1 cellular context compared by ENCODE assay signal in the genomic region with DNA sequence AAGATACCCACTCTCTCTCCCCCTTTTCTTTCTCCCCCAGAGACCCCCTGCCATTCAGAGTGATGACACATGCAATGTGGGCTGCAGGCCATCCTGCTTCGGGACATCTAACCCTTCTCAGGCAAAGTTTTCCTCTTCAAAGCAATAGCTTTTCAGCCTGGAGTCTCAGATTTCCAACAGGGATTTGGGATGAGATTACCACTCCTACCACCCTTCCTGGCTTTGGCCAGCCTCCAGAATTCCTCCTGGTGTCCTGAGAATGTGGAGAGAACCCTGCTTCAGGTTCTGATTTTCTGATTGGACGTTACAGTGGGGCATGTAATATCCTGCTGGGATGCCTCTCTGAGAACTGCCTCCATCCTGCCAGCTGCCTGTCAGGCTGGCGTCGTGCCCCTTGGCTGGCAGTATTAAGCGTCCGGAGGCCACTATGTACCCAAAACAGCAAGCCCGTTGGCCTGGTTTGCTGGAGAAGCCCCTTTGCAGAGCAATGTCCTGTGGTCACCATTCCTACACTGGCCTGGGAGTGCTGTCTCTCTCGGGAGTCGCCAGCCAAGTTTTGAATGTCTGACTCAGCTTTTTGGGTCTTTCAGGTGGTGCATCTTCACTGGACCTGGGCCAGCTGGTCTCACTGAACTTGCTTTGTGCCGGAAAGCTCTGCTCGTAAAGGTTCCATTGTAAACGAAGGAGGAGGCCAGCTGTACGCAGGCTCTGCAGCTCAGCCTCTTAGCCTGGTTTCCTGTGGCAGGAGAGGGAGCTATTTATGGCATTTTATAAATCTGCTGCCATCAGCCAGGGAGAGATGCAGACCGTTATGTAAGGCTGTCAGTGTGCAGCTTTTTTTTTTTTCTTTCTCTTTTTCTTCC.
TF ChIP-seq lines count a peak whose summit lies in the region.

No MANE protein-coding gene starts in this region.

TF ChIP-seq in HEK293, 187 proteins besides CTCF, POLR2A, EP300 and RAD21 (continued from another document and continues in another):
- TF ChIP-seq, protein P1, sequence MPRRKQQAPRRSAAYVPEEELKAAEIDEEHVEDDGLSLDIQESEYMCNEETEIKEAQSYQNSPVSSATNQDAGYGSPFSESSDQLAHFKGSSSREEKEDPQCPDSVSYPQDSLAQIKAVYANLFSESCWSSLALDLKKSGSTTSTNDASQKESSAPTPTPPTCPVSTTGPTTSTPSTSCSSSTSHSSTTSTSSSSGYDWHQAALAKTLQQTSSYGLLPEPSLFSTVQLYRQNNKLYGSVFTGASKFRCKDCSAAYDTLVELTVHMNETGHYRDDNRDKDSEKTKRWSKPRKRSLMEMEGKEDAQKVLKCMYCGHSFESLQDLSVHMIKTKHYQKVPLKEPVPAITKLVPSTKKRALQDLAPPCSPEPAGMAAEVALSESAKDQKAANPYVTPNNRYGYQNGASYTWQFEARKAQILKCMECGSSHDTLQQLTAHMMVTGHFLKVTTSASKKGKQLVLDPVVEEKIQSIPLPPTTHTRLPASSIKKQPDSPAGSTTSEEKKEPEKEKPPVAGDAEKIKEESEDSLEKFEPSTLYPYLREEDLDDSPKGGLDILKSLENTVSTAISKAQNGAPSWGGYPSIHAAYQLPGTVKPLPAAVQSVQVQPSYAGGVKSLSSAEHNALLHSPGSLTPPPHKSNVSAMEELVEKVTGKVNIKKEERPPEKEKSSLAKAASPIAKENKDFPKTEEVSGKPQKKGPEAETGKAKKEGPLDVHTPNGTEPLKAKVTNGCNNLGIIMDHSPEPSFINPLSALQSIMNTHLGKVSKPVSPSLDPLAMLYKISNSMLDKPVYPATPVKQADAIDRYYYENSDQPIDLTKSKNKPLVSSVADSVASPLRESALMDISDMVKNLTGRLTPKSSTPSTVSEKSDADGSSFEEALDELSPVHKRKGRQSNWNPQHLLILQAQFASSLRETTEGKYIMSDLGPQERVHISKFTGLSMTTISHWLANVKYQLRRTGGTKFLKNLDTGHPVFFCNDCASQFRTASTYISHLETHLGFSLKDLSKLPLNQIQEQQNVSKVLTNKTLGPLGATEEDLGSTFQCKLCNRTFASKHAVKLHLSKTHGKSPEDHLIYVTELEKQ (tag by site-specific recombination; IDR thresholded peaks at IDR 0.05; ENCODE audit: borderline replicate concordance) = no peak
- TF ChIP-seq, protein P2, sequence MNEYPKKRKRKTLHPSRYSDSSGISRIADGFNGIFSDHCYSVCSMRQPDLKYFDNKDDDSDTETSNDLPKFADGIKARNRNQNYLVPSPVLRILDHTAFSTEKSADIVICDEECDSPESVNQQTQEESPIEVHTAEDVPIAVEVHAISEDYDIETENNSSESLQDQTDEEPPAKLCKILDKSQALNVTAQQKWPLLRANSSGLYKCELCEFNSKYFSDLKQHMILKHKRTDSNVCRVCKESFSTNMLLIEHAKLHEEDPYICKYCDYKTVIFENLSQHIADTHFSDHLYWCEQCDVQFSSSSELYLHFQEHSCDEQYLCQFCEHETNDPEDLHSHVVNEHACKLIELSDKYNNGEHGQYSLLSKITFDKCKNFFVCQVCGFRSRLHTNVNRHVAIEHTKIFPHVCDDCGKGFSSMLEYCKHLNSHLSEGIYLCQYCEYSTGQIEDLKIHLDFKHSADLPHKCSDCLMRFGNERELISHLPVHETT (tag by site-specific recombination; IDR thresholded peaks at IDR 0.05) = no peak
- TF ChIP-seq ZNF274 (IDR thresholded peaks at IDR 0.05; ENCODE audit: low read length) (no peak), ZNF274 (tag by site-specific recombination; IDR thresholded peaks at IDR 0.05; ENCODE audit: borderline replicate concordance) (no peak), ZNF184 (tag by site-specific recombination; IDR thresholded peaks at IDR 0.05) (no peak), REPIN1 (tag by site-specific recombination; IDR thresholded peaks at IDR 0.05; ENCODE audit: low read depth) (no peak), MYNN (tag by site-specific recombination; IDR thresholded peaks at IDR 0.05; ENCODE audit: borderline replicate concordance) (no peak), ZNF521 (tag by site-specific recombination; IDR thresholded peaks at IDR 0.05) (no peak), ZNF433 (tag by site-specific recombination; IDR thresholded peaks at IDR 0.05; ENCODE audit: low read depth) (no peak), ZBTB20 (tag by site-specific recombination; IDR thresholded peaks at IDR 0.05) (0 out of 2 replicates have a peak, but pooled peaks have one; percentile 36), ZNF596 (tag by site-specific recombination; IDR thresholded peaks at IDR 0.05) (no peak), ZNF391 (tag by site-specific recombination; IDR thresholded peaks at IDR 0.05; ENCODE audit: borderline replicate concordance, low read depth) (no peak), ZFP3 (tag by site-specific recombination; IDR thresholded peaks at IDR 0.05; ENCODE audit: low read depth) (no peak), ZIC2 (tag by site-specific recombination; IDR thresholded peaks at IDR 0.05) (peak; percentile 43; the same call in 1 of the 2 replicates), HOXA7 (CRISPR knock-in tag; IDR thresholded peaks at IDR 0.05; ENCODE audit: borderline replicate concordance) (no peak), FEZF1 (tag by site-specific recombination; IDR thresholded peaks at IDR 0.05) (no peak), ZNF335 (tag by site-specific recombination; conservative IDR thresholded peaks at IDR 0.05) (peak; percentile 85), TCF7L2 (IDR thresholded peaks at IDR 0.05; ENCODE audit: borderline replicate concordance, low read depth, low read length) (no peak), ZNF664 (tag by site-specific recombination; IDR thresholded peaks at IDR 0.05) (no peak), ZNF2 (tag by site-specific recombination; IDR thresholded peaks at IDR 0.05) (no peak), ZNF311 (tag by site-specific recombination; IDR thresholded peaks at IDR 0.05; ENCODE audit: borderline replicate concordance) (no peak), ZNF366 (tag by site-specific recombination; conservative IDR thresholded peaks at IDR 0.05) (no peak), ZNF423 (tag by site-specific recombination; IDR thresholded peaks at IDR 0.05) (no peak), ZNF302 (tag by site-specific recombination; IDR thresholded peaks at IDR 0.05; ENCODE audit: low read depth) (no peak), ZNF140 (tag by site-specific recombination; IDR thresholded peaks at IDR 0.05) (no peak), ZNF202 (tag by site-specific recombination; IDR thresholded peaks at IDR 0.05; ENCODE audit: borderline replicate concordance) (no peak)
- TF ChIP-seq, protein P3, sequence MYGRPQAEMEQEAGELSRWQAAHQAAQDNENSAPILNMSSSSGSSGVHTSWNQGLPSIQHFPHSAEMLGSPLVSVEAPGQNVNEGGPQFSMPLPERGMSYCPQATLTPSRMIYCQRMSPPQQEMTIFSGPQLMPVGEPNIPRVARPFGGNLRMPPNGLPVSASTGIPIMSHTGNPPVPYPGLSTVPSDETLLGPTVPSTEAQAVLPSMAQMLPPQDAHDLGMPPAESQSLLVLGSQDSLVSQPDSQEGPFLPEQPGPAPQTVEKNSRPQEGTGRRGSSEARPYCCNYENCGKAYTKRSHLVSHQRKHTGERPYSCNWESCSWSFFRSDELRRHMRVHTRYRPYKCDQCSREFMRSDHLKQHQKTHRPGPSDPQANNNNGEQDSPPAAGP (tag by site-specific recombination; IDR thresholded peaks at IDR 0.05) = no peak
- TF ChIP-seq, protein P4, sequence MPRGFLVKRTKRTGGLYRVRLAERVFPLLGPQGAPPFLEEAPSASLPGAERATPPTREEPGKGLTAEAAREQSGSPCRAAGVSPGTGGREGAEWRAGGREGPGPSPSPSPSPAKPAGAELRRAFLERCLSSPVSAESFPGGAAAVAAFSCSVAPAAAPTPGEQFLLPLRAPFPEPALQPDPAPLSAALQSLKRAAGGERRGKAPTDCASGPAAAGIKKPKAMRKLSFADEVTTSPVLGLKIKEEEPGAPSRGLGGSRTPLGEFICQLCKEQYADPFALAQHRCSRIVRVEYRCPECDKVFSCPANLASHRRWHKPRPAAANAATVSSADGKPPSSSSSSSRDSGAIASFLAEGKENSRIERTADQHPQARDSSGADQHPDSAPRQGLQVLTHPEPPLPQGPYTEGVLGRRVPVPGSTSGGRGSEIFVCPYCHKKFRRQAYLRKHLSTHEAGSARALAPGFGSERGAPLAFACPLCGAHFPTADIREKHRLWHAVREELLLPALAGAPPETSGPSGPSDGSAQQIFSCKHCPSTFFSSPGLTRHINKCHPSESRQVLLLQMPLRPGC (tag by site-specific recombination; IDR thresholded peaks at IDR 0.05) = no peak
- TF ChIP-seq, protein P5, sequence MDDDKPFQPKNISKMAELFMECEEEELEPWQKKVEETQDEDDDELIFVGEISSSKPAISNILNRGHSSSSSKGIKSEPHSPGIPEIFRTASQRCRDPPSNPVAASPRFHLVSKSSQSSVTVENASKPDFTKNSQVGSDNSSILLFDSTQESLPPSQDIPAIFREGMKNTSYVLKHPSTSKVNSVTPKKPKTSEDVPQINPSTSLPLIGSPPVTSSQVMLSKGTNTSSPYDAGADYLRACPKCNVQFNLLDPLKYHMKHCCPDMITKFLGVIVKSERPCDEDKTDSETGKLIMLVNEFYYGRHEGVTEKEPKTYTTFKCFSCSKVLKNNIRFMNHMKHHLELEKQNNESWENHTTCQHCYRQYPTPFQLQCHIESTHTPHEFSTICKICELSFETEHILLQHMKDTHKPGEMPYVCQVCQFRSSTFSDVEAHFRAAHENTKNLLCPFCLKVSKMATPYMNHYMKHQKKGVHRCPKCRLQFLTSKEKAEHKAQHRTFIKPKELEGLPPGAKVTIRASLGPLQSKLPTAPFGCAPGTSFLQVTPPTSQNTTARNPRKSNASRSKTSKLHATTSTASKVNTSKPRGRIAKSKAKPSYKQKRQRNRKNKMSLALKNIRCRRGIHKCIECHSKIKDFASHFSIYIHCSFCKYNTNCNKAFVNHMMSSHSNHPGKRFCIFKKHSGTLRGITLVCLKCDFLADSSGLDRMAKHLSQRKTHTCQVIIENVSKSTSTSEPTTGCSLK (tag by site-specific recombination; IDR thresholded peaks at IDR 0.05) = no peak
- TF ChIP-seq, protein P6, sequence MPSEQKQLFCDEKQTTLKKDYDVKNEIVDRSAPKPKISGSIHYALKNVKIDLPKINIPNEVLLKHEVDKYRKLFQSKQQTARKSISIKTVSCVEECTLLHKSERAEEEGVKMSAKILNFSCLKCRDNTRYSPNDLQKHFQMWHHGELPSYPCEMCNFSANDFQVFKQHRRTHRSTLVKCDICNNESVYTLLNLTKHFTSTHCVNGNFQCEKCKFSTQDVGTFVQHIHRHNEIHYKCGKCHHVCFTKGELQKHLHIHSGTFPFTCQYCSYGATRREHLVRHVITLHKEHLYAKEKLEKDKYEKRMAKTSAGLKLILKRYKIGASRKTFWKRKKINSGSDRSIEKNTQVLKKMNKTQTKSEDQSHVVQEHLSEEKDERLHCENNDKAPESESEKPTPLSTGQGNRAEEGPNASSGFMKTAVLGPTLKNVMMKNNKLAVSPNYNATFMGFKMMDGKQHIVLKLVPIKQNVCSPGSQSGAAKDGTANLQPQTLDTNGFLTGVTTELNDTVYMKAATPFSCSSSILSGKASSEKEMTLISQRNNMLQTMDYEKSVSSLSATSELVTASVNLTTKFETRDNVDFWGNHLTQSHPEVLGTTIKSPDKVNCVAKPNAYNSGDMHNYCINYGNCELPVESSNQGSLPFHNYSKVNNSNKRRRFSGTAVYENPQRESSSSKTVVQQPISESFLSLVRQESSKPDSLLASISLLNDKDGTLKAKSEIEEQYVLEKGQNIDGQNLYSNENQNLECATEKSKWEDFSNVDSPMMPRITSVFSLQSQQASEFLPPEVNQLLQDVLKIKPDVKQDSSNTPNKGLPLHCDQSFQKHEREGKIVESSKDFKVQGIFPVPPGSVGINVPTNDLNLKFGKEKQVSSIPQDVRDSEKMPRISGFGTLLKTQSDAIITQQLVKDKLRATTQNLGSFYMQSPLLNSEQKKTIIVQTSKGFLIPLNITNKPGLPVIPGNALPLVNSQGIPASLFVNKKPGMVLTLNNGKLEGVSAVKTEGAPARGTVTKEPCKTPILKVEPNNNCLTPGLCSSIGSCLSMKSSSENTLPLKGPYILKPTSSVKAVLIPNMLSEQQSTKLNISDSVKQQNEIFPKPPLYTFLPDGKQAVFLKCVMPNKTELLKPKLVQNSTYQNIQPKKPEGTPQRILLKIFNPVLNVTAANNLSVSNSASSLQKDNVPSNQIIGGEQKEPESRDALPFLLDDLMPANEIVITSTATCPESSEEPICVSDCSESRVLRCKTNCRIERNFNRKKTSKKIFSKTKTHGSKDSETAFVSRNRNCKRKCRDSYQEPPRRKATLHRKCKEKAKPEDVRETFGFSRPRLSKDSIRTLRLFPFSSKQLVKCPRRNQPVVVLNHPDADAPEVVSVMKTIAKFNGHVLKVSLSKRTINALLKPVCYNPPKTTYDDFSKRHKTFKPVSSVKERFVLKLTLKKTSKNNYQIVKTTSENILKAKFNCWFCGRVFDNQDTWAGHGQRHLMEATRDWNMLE (tag by site-specific recombination; conservative IDR thresholded peaks at IDR 0.05; ENCODE audit: low read depth) = no peak
- TF ChIP-seq, protein P7, sequence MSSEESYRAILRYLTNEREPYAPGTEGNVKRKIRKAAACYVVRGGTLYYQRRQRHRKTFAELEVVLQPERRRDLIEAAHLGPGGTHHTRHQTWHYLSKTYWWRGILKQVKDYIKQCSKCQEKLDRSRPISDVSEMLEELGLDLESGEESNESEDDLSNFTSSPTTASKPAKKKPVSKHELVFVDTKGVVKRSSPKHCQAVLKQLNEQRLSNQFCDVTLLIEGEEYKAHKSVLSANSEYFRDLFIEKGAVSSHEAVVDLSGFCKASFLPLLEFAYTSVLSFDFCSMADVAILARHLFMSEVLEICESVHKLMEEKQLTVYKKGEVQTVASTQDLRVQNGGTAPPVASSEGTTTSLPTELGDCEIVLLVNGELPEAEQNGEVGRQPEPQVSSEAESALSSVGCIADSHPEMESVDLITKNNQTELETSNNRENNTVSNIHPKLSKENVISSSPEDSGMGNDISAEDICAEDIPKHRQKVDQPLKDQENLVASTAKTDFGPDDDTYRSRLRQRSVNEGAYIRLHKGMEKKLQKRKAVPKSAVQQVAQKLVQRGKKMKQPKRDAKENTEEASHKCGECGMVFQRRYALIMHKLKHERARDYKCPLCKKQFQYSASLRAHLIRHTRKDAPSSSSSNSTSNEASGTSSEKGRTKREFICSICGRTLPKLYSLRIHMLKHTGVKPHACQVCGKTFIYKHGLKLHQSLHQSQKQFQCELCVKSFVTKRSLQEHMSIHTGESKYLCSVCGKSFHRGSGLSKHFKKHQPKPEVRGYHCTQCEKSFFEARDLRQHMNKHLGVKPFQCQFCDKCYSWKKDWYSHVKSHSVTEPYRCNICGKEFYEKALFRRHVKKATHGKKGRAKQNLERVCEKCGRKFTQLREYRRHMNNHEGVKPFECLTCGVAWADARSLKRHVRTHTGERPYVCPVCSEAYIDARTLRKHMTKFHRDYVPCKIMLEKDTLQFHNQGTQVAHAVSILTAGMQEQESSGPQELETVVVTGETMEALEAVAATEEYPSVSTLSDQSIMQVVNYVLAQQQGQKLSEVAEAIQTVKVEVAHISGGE (tag by site-specific recombination; conservative IDR thresholded peaks at IDR 0.05; ENCODE audit: low read depth) = no peak
- TF ChIP-seq, protein P8, sequence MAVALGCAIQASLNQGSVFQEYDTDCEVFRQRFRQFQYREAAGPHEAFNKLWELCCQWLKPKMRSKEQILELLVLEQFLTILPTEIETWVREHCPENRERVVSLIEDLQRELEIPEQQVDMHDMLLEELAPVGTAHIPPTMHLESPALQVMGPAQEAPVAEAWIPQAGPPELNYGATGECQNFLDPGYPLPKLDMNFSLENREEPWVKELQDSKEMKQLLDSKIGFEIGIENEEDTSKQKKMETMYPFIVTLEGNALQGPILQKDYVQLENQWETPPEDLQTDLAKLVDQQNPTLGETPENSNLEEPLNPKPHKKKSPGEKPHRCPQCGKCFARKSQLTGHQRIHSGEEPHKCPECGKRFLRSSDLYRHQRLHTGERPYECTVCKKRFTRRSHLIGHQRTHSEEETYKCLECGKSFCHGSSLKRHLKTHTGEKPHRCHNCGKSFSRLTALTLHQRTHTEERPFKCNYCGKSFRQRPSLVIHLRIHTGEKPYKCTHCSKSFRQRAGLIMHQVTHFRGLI (tag by site-specific recombination; IDR thresholded peaks at IDR 0.05) = no peak
